In the genomic region with DNA sequence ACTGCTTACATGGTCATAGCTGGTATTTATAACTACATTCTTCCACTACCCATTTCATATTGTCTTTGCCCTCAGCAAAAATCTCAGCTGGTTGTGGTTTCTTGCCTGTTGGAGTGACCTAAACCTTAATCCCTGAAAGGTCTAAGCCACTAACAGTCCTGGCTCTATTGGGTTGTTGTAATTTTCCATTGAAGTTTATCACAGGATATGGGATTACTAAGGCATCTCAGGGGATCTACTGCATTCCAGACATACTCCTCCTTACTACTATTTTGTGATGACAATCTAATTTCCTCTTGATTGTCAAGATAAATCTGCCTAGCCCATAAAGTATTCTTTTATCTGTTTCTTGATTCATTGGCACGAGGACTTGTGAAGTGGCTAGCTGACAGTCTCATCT, we compare ENCODE assay signal across 2 cellular contexts.
A peak's percentile ranks its signal among the peaks of the same experiment; 100 is the strongest.
TF ChIP-seq lines count a peak whose summit lies in the region.

No MANE protein-coding gene starts in this region.

TF ChIP-seq in endothelial cell of umbilical vein, 7 proteins besides CTCF, POLR2A, EP300 and RAD21:
- peak; percentile 0 for TF ChIP-seq FOS (IDR thresholded peaks at IDR 0.05; ENCODE audit: borderline replicate concordance, insufficient read depth, low read length)
- no peak for TF ChIP-seq EZH2 (IDR thresholded peaks at IDR 0.05; ENCODE audit: borderline replicate concordance, low read depth, low read length, severe bottlenecking)
- no peak for TF ChIP-seq MAX (IDR thresholded peaks at IDR 0.05; ENCODE audit: insufficient read depth, insufficient read length)
- TF ChIP-seq MYC (IDR thresholded peaks at IDR 0.05; ENCODE audit: low read depth, low read length), result no peak
- TF ChIP-seq POLR2AphosphoS5 (IDR thresholded peaks at IDR 0.05; ENCODE audit: insufficient read depth, low read depth, low read length), result no peak
- peak; percentile 83 for TF ChIP-seq GATA2 (IDR thresholded peaks at IDR 0.05; ENCODE audit: insufficient read depth, insufficient read length, low read depth, low read length)
- TF ChIP-seq JUN (IDR thresholded peaks at IDR 0.05; ENCODE audit: borderline replicate concordance, insufficient read depth, insufficient read length, low read depth), result no peak

TF ChIP-seq in GM23338, 12 proteins besides CTCF, POLR2A, EP300 and RAD21:
- TF ChIP-seq ZNF331 (CRISPR knock-in tag; IDR thresholded peaks at IDR 0.05; ENCODE audit: low read depth), result no peak
- no peak for TF ChIP-seq NANOG (IDR thresholded peaks at IDR 0.05; ENCODE audit: borderline replicate concordance)
- TF ChIP-seq STAT1 (IDR thresholded peaks at IDR 0.05; ENCODE audit: unreplicated experiment), result no peak
- no peak for TF ChIP-seq EZH2 (IDR thresholded peaks at IDR 0.05; ENCODE audit: low read depth, unreplicated experiment)
- TF ChIP-seq CREB1 (CRISPR knock-in tag; IDR thresholded peaks at IDR 0.05; ENCODE audit: low read depth), result no peak
- TF ChIP-seq, protein P1, sequence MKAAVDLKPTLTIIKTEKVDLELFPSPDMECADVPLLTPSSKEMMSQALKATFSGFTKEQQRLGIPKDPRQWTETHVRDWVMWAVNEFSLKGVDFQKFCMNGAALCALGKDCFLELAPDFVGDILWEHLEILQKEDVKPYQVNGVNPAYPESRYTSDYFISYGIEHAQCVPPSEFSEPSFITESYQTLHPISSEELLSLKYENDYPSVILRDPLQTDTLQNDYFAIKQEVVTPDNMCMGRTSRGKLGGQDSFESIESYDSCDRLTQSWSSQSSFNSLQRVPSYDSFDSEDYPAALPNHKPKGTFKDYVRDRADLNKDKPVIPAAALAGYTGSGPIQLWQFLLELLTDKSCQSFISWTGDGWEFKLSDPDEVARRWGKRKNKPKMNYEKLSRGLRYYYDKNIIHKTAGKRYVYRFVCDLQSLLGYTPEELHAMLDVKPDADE (IDR thresholded peaks at IDR 0.05), result no peak
TF ChIP-seq in GM23338: peak in this region for 0.
